In the genomic region with DNA sequence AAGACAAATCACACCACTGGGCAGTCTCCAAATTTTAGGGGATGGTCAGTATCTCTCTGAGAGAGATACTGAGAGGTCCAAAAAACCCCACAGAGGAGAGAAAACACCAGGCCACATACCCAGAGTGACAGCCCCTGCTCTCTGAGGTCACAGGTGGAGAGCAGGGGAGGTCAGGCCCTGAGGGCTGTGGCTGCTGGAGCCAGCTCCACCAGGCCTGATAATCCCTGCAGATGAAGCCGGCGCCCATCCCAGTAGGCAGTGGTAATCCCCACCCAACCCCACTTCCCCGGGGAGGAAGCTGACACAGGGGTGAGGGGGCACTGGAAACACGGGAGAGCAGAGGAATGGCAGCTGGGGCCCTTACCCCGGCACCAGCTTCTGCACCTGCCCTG, we compare ENCODE assay signal across 17 cellular contexts. TPM values are rescaled to one million over a fixed set of nuclear protein-coding genes. Genes with fewer than 3 reads are reported as not detected.
DNase-seq lines count a peak whose midpoint lies in the region; ATAC-seq and TF ChIP-seq lines count a peak whose summit lies in the region.
"Had no signal": no experiment of that assay in that cellular context is flagged by ENCODE, and none has a peak within 500 bp of the region (broad histone marks: within the 10 kb centered on the region; RNA-seq: fewer than 3 reads in every experiment).

No MANE protein-coding gene starts in this region.

- TF ChIP-seq POLR2A in sigmoid colon (IDR thresholded peaks at IDR 0.05): no peak

- H3K9me3 ChIP-seq in HUES48 (ENCODE audit: control insufficient read depth, insufficient read depth, low read length): no peaks in the 10 kb centered on the region
- no peaks in the 10 kb centered on the region for H3K9me3 ChIP-seq in sigmoid colon
- H3K9me3 ChIP-seq: Caco-2 had no signal

- H3K4me1 Mint-ChIP-seq in chondrocyte (ENCODE audit: low read depth): peaks cover 28% of the 10 kb centered on the region

- no peak overlapping the region for H3K4me3 Mint-ChIP-seq in chondrocyte (ENCODE audit: unreplicated experiment)
- H3K4me3 Mint-ChIP-seq: activated T-cell treated with anti-CD3 and anti-CD28 coated beads, Interleukin-2, amount 50 U/mL, for 24 hours; effector memory CD8-positive, alpha-beta T cell had no signal

- no peaks in the 10 kb centered on the region for H3K27me3 Mint-ChIP-seq in chondrocyte (ENCODE audit: low read depth)
- H3K27me3 Mint-ChIP-seq: activated T-cell treated with anti-CD3 and anti-CD28 coated beads, Interleukin-2, amount 50 U/mL, for 24 hours had no signal

- H3K27ac ChIP-seq in HUES48 (ENCODE audit: low read depth, low read length): peak overlapping the region; percentile 68
- H3K27ac ChIP-seq in sigmoid colon: peak overlapping the region in 3 of 4 donors; percentile 61 to 77 (median 76)

- H3K27ac Mint-ChIP-seq in chondrocyte (ENCODE audit: unreplicated experiment): no peak overlapping the region
- H3K27ac Mint-ChIP-seq: activated T-cell treated with anti-CD3 and anti-CD28 coated beads, Interleukin-2, amount 50 U/mL, for 24 hours; effector memory CD8-positive, alpha-beta T cell had no signal

- intact Hi-C loops in sigmoid colon (cut with DNase I): no loop called here

- 56 to 60% methylated on average over 5 of the region's 5 CpGs for WGBS in sigmoid colon, 2 donors

- H3K4me3 ChIP-seq in HUES48 (ENCODE audit: low read depth, low read length) (no peak overlapping the region), sigmoid colon (no peak overlapping the region)

- H3K27me3 ChIP-seq in HUES48 (ENCODE audit: control insufficient read depth, insufficient read depth, low read length): no peaks in the 10 kb centered on the region
- H3K27me3 ChIP-seq in sigmoid colon: no peaks in the 10 kb centered on the region

- no peaks in the 10 kb centered on the region for H3K36me3 ChIP-seq in HUES48 (ENCODE audit: control insufficient read depth, insufficient read depth, low read length)
- no peaks in the 10 kb centered on the region for H3K36me3 ChIP-seq in sigmoid colon

- TF ChIP-seq CTCF in chondrocyte (IDR thresholded peaks at IDR 0.05): no peak
- no peak for TF ChIP-seq CTCF in sigmoid colon (IDR thresholded peaks at IDR 0.05)

- H3K9ac ChIP-seq in HUES48 (ENCODE audit: low read depth, low read length): no peak overlapping the region

- H3K4me1 ChIP-seq in HUES48 (ENCODE audit: control insufficient read depth, insufficient read depth, low read length): peaks cover 19% of the 10 kb centered on the region
- peaks cover 0 to 27% (median 22%) of the 10 kb centered on the region in 4 donors for H3K4me1 ChIP-seq in sigmoid colon

- DNase-seq in D341Med (ENCODE audit: low spot score) (peak; percentile 73), chondrocyte (ENCODE audit: low spot score) (peak; percentile 63), sigmoid colon (no peak), GM19238 (ENCODE audit: insufficient read length, low spot score) (no peak), NOMO-1 treated with DMSO at 0.1 percent for 48 hours (lab: John Stamatoyannopoulos, UW; ENCODE audit: unreplicated experiment) (no peak)
- no peak for DNase-seq in activated CD4-positive, alpha-beta T cell treated with anti-CD3 and anti-CD28 coated beads, Interleukin-2, amount 50 U/mL, for 4 hours
- DNase-seq: activated CD4-positive, CD25-positive, alpha-beta regulatory T cell; activated T-cell treated with anti-CD3 and anti-CD28 coated beads, Interleukin-2, amount 50 U/mL, for 24 hours; Caco-2; effector memory CD8-positive, alpha-beta T cell; GOT3; NCI-H187; NCI-H526 treated with DMSO at 0.1 percent for 48 hours; stimulated activated CD4-positive, alpha-beta T cell treated with anti-CD3 and anti-CD28 coated beads, Interleukin-1b, Interleukin-23, amount 100 ng/mL, for 48 hours; stimulated activated naive CD4-positive, alpha-beta T cell had no signal

- ATAC-seq in GM18519 (IDR thresholded peaks at IDR 0.05; ENCODE audit: low FRiP score, unreplicated experiment): no peak
- ATAC-seq: effector memory CD8-positive, alpha-beta T cell had no signal

- TF ChIP-seq EP300 in sigmoid colon (IDR thresholded peaks at IDR 0.05): no peak

- H3K36me3 Mint-ChIP-seq in chondrocyte (ENCODE audit: low read depth): no peaks in the 10 kb centered on the region

- no peaks in the 10 kb centered on the region for H3K9me3 Mint-ChIP-seq in chondrocyte (ENCODE audit: low read depth)
- H3K9me3 Mint-ChIP-seq: activated T-cell treated with anti-CD3 and anti-CD28 coated beads, Interleukin-2, amount 50 U/mL, for 24 hours; effector memory CD8-positive, alpha-beta T cell had no signal

RNA-seq across cellular contexts. Expression of gene SRP14, which starts 31.2 kb away (rescaled TPM):
- total RNA-seq in chondrocyte (144 to 199 TPM (median 146 TPM) in 3 replicates), sigmoid colon (100 to 1,000 TPM; 307 to 378 (median 342) TPM)
- 100 to 1,000 TPM; 304 to 467 (median 403) TPM for polyA plus RNA-seq in sigmoid colon

RNA-seq across cellular contexts. Expression of gene BMF, which starts 38.5 kb away (rescaled TPM):
- total RNA-seq in chondrocyte (15.1 to 40.9 TPM (median 17.9 TPM) in 3 replicates), sigmoid colon (10 to 100 TPM in 3 of 4 donors, 1 to 10 TPM in 1; 5.8 to 18.0 (median 14.8) TPM)
- polyA plus RNA-seq in sigmoid colon: 10 to 100 TPM in 2 of 3 donors, 1 to 10 TPM in 1; 4.8 to 18.1 (median 15.5) TPM

Comparison
In these comparisons a context has a peak if more than half of its experiments do, and no peak if none do; other contexts are left out.
1. DNase-seq: peak in D341Med (single experiment) and chondrocyte (single experiment); none in sigmoid colon (single experiment), GM19238 (single experiment), activated CD4-positive, alpha-beta T cell treated with anti-CD3 and anti-CD28 coated beads, Interleukin-2, amount 50 U/mL, for 4 hours (0 of 2) and NOMO-1 treated with DMSO at 0.1 percent for 48 hours (single experiment).